ENCODE assay signal across 2 cellular contexts in the genomic region with DNA sequence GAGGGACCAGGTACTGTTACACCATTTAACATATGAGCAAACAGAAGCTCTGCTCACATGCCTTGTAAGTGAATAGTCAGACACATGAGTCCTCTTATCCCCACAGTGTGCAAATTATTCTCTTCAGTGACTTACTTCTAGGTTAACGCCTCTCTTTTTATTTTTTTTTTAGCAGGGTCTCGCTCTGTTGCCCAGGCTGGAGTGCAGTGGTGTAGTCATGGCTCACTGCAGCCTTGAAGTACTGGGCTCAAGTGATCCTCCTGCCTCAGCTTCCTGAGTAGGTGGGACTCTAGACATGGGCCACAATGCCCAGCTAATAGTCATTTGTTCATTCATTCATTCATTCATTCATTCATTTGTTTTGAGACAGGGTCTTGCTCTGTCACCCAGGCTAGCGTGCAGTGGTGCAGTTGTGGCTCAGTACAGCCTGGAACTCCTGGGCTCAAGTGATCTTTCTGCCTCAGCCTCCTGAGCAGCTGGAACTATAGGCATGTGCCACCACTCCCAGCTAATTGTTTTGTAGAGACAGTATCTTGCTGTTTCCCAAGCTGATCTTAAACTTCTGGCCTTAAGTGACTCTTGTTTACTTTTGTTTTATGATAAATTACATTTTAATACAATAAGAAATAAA.
A peak's percentile ranks its signal among the peaks of the same experiment; 100 is the strongest.
TF ChIP-seq lines count a peak whose summit lies in the region.

No MANE protein-coding gene starts in this region.

TF ChIP-seq in GM12878, 131 proteins besides CTCF, POLR2A, EP300 and RAD21:
- TF ChIP-seq ASH2L (IDR thresholded peaks at IDR 0.05; ENCODE audit: borderline replicate concordance, low read depth) (no peak), ZNF384 (IDR thresholded peaks at IDR 0.05; ENCODE audit: borderline replicate concordance, low read depth, low read length) (0 out of 2 replicates have a peak, but pooled peaks have one; percentile 24), PAX5 (IDR thresholded peaks at IDR 0.05; ENCODE audit: borderline replicate concordance, low read depth, low read length) (peak; percentile 36; the same call in 1 of the 2 replicates), TARDBP (IDR thresholded peaks at IDR 0.05; ENCODE audit: borderline replicate concordance) (no peak), RCOR1 (conservative IDR thresholded peaks at IDR 0.05; ENCODE audit: low read depth, low read length) (no peak), ZNF24 (IDR thresholded peaks at IDR 0.05) (peak; percentile 93), CBFB (IDR thresholded peaks at IDR 0.05; ENCODE audit: low read depth) (no peak)

TF ChIP-seq in SK-N-SH, 30 proteins besides CTCF, POLR2A, EP300 and RAD21:
- TF ChIP-seq ELF1 (IDR thresholded peaks at IDR 0.05) (no peak), CHD2 (IDR thresholded peaks at IDR 0.05; ENCODE audit: low read length, partially characterized antibody) (no peak), TEAD4 (IDR thresholded peaks at IDR 0.05; ENCODE audit: borderline replicate concordance, insufficient read depth) (no peak), FOXJ3 (CRISPR knock-in tag; IDR thresholded peaks at IDR 0.05) (no peak), EZH2phosphoT487 (IDR thresholded peaks at IDR 0.05; ENCODE audit: borderline replicate concordance, low read depth) (no peak), TCF12 (IDR thresholded peaks at IDR 0.05) (no peak), SIN3A (IDR thresholded peaks at IDR 0.05; ENCODE audit: borderline replicate concordance, low read depth, low read length) (no peak), GATA2 (CRISPR knock-in tag; IDR thresholded peaks at IDR 0.05) (no peak), POLR2AphosphoS5 (IDR thresholded peaks at IDR 0.05; ENCODE audit: low read depth, low read length) (no peak), GABPA (IDR thresholded peaks at IDR 0.05; ENCODE audit: low read depth) (no peak), RCOR1 (IDR thresholded peaks at IDR 0.05; ENCODE audit: low read length) (no peak), FOSL2 (IDR thresholded peaks at IDR 0.05; ENCODE audit: borderline replicate concordance, low read depth) (no peak), MXI1 (IDR thresholded peaks at IDR 0.05; ENCODE audit: low read depth, low read length) (no peak), TAF1 (IDR thresholded peaks at IDR 0.05; ENCODE audit: borderline replicate concordance, low read depth, low read length) (no peak)
- TF ChIP-seq, protein P1, sequence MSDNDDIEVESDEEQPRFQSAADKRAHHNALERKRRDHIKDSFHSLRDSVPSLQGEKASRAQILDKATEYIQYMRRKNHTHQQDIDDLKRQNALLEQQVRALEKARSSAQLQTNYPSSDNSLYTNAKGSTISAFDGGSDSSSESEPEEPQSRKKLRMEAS (IDR thresholded peaks at IDR 0.05; ENCODE audit: low read depth), result no peak
- TF ChIP-seq, protein P2, sequence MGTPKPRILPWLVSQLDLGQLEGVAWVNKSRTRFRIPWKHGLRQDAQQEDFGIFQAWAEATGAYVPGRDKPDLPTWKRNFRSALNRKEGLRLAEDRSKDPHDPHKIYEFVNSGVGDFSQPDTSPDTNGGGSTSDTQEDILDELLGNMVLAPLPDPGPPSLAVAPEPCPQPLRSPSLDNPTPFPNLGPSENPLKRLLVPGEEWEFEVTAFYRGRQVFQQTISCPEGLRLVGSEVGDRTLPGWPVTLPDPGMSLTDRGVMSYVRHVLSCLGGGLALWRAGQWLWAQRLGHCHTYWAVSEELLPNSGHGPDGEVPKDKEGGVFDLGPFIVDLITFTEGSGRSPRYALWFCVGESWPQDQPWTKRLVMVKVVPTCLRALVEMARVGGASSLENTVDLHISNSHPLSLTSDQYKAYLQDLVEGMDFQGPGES (IDR thresholded peaks at IDR 0.05; ENCODE audit: low read depth, low read length), result no peak
- TF ChIP-seq, protein P3, sequence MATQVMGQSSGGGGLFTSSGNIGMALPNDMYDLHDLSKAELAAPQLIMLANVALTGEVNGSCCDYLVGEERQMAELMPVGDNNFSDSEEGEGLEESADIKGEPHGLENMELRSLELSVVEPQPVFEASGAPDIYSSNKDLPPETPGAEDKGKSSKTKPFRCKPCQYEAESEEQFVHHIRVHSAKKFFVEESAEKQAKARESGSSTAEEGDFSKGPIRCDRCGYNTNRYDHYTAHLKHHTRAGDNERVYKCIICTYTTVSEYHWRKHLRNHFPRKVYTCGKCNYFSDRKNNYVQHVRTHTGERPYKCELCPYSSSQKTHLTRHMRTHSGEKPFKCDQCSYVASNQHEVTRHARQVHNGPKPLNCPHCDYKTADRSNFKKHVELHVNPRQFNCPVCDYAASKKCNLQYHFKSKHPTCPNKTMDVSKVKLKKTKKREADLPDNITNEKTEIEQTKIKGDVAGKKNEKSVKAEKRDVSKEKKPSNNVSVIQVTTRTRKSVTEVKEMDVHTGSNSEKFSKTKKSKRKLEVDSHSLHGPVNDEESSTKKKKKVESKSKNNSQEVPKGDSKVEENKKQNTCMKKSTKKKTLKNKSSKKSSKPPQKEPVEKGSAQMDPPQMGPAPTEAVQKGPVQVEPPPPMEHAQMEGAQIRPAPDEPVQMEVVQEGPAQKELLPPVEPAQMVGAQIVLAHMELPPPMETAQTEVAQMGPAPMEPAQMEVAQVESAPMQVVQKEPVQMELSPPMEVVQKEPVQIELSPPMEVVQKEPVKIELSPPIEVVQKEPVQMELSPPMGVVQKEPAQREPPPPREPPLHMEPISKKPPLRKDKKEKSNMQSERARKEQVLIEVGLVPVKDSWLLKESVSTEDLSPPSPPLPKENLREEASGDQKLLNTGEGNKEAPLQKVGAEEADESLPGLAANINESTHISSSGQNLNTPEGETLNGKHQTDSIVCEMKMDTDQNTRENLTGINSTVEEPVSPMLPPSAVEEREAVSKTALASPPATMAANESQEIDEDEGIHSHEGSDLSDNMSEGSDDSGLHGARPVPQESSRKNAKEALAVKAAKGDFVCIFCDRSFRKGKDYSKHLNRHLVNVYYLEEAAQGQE (IDR thresholded peaks at IDR 0.05; ENCODE audit: low read depth, low read length), result no peak
TF ChIP-seq in SK-N-SH: peak in this region for 0.
